ENCODE assay signal across 16 cellular contexts in genomic region chr11:61020706-61021235, GRCh38. TPM values are rescaled to one million over a fixed set of nuclear protein-coding genes. Genes with fewer than 3 reads are reported as not detected.
DNase-seq lines count a peak whose midpoint lies in the region; ATAC-seq and TF ChIP-seq lines count a peak whose summit lies in the region.
"Had no signal": no experiment of that assay in that cellular context is flagged by ENCODE, and none has a peak within 500 bp of the region (broad histone marks: within the 10 kb centered on the region; RNA-seq: fewer than 3 reads in every experiment).

No MANE protein-coding gene starts in this region.

- no peak for DNase-seq in activated CD4-positive, alpha-beta T cell treated with anti-CD3 and anti-CD28 coated beads, Interleukin-2, amount 10 ng/mL, durations not matched to agents 7 days and 5 days
- DNase-seq in activated CD4-positive, alpha-beta T cell treated with anti-CD3 and anti-CD28 coated beads, Interleukin-2, amount 50 U/mL, for 1 hour, result no peak
- DNase-seq in Calu3, result no peak
- DNase-seq in activated T-helper 1 cell treated with anti-CD3 and anti-CD28 coated beads, Interleukin-12 subunit alpha, Interleukin-12 subunit beta, Interleukin-2, Interleukin-4 antibody, amounts not matched to agents 30 ng/mL and 10 ng/mL and 1 ng/mL, durations not matched to agents 14 hours and 24 hours and 36 hours (ENCODE audit: low spot score), result no peak
- no peak for DNase-seq in naive thymus-derived CD4-positive, alpha-beta T cell
- no peak for DNase-seq in NCI-H146 treated with DMSO at 0.1 percent for 48 hours (lab: John Stamatoyannopoulos, UW; ENCODE audit: unreplicated experiment)
- DNase-seq in Kasumi-1 (lab: John Stamatoyannopoulos, UW), result no peak
- DNase-seq: cortex of kidney, EL, NCI-H2107, retina had no signal

- POLR2A ChIA-PET in activated CD4-positive, alpha-beta T cell treated with anti-CD3 and anti-CD28 coated beads, Interleukin-2, amount 10 ng/mL, durations not matched to agents 7 days and 5 days (lab: Charles Lee), result no interaction called here
- POLR2A ChIA-PET in naive thymus-derived CD4-positive, alpha-beta T cell (lab: Charles Lee), result interaction anchor here (0.9 to 11.1 kb wide), 11 partner anchors 9 to 102 kb away, joined by 3 to 210 read pairs (median 3); partner anchors contain the start of gene CD5

- H3K9me3 Mint-ChIP-seq in activated CD4-positive, alpha-beta T cell treated with anti-CD3 and anti-CD28 coated beads, Interleukin-2, amount 10 ng/mL, durations not matched to agents 7 days and 5 days, result no peaks in the 10 kb centered on the region
- no peaks in the 10 kb centered on the region for H3K9me3 Mint-ChIP-seq in Calu3 (ENCODE audit: low read depth, unreplicated experiment)
- no peaks in the 10 kb centered on the region for H3K9me3 Mint-ChIP-seq in activated T-helper 1 cell treated with anti-CD3 and anti-CD28 coated beads, Interleukin-12 subunit alpha, Interleukin-12 subunit beta, Interleukin-2, Interleukin-4 antibody, amounts not matched to agents 30 ng/mL and 10 ng/mL and 1 ng/mL, durations not matched to agents 14 hours and 24 hours and 36 hours
- peaks cover 0 to 6% (median 0%) of the 10 kb centered on the region in 11 donors for H3K9me3 Mint-ChIP-seq in naive thymus-derived CD4-positive, alpha-beta T cell
- H3K9me3 Mint-ChIP-seq: IgD-negative memory B cell had no signal

- intact Hi-C loops in Calu3 (cut with micrococcal nuclease; ENCODE audit: unreplicated experiment), result no loop called here
- intact Hi-C loops in activated T-helper 1 cell treated with anti-CD3 and anti-CD28 coated beads, Interleukin-12 subunit alpha, Interleukin-12 subunit beta, Interleukin-2, Interleukin-4 antibody, amounts not matched to agents 30 ng/mL and 10 ng/mL and 1 ng/mL, durations not matched to agents 14 hours and 24 hours and 36 hours (cut with micrococcal nuclease), result loop anchor here (1.0 kb wide), 1 partner anchor 50 kb away; no protein-coding TSS in a partner anchor
- intact Hi-C loops in naive thymus-derived CD4-positive, alpha-beta T cell (cut with micrococcal nuclease), result loop anchor here (1.0 to 10.0 kb wide), 6 partner anchors 16 to 1534 kb away; partner anchors contain the start of gene CD6 (in 1 of the 2)

- H3K9me3 ChIP-seq in naive thymus-derived CD4-positive, alpha-beta T cell (ENCODE audit: control insufficient read depth in 2 of 3, low read length in 3 of 3), result no peaks in the 10 kb centered on the region

- H3K4me3 Mint-ChIP-seq in activated CD4-positive, alpha-beta T cell treated with anti-CD3 and anti-CD28 coated beads, Interleukin-2, amount 10 ng/mL, durations not matched to agents 7 days and 5 days, result peak overlapping the region; percentile 40
- peak overlapping the region; percentile 39 for H3K4me3 Mint-ChIP-seq in Calu3 (ENCODE audit: low read depth, unreplicated experiment)
- H3K4me3 Mint-ChIP-seq in activated T-helper 1 cell treated with anti-CD3 and anti-CD28 coated beads, Interleukin-12 subunit alpha, Interleukin-12 subunit beta, Interleukin-2, Interleukin-4 antibody, amounts not matched to agents 30 ng/mL and 10 ng/mL and 1 ng/mL, durations not matched to agents 14 hours and 24 hours and 36 hours, result peak overlapping the region; percentile 66
- H3K4me3 Mint-ChIP-seq in naive thymus-derived CD4-positive, alpha-beta T cell, result peak overlapping the region; percentile 68 to 90 (median 81)

- peak overlapping the region; percentile 82 for H3K27ac ChIP-seq in naive thymus-derived CD4-positive, alpha-beta T cell (ENCODE audit: low read depth, low read length)

- no peak overlapping the region for H3K4me3 ChIP-seq in naive thymus-derived CD4-positive, alpha-beta T cell (ENCODE audit: low read length)
- H3K4me3 ChIP-seq: lung had no signal

- no TSS peak for BruUV-seq in Calu3 (replicated peaks; lab: Mats Ljungman, UMichigan)

- CTCF ChIA-PET in activated CD4-positive, alpha-beta T cell treated with anti-CD3 and anti-CD28 coated beads, Interleukin-2, amount 10 ng/mL, durations not matched to agents 7 days and 5 days (lab: Charles Lee), result interaction anchor here (1.0 to 2.4 kb wide), 4 partner anchors 10 to 28 kb away, joined by 3 to 9 read pairs (median 6); no protein-coding TSS in a partner anchor
- CTCF ChIA-PET in Calu3 (lab: Charles Lee), result no interaction called here
- CTCF ChIA-PET in naive thymus-derived CD4-positive, alpha-beta T cell (lab: Charles Lee), result interaction anchor here (0.6 to 1.6 kb wide), 5 partner anchors 10 to 66 kb away, joined by 3 to 10 read pairs (median 3); partner anchors contain the start of gene CD6

- H3K36me3 Mint-ChIP-seq in activated CD4-positive, alpha-beta T cell treated with anti-CD3 and anti-CD28 coated beads, Interleukin-2, amount 10 ng/mL, durations not matched to agents 7 days and 5 days (ENCODE audit: low read depth), result peaks cover 71% of the 10 kb centered on the region
- H3K36me3 Mint-ChIP-seq in Calu3 (ENCODE audit: insufficient read depth, unreplicated experiment), result no peaks in the 10 kb centered on the region
- peaks cover 61% of the 10 kb centered on the region for H3K36me3 Mint-ChIP-seq in activated T-helper 1 cell treated with anti-CD3 and anti-CD28 coated beads, Interleukin-12 subunit alpha, Interleukin-12 subunit beta, Interleukin-2, Interleukin-4 antibody, amounts not matched to agents 30 ng/mL and 10 ng/mL and 1 ng/mL, durations not matched to agents 14 hours and 24 hours and 36 hours (ENCODE audit: low read depth)
- H3K36me3 Mint-ChIP-seq in naive thymus-derived CD4-positive, alpha-beta T cell, result peaks cover 5 to 43% (median 25%) of the 10 kb centered on the region in 5 donors

- H3K27me3 Mint-ChIP-seq in activated CD4-positive, alpha-beta T cell treated with anti-CD3 and anti-CD28 coated beads, Interleukin-2, amount 10 ng/mL, durations not matched to agents 7 days and 5 days, result no peaks in the 10 kb centered on the region
- H3K27me3 Mint-ChIP-seq in Calu3 (ENCODE audit: unreplicated experiment), result peaks cover 93% of the 10 kb centered on the region
- no peaks in the 10 kb centered on the region for H3K27me3 Mint-ChIP-seq in activated T-helper 1 cell treated with anti-CD3 and anti-CD28 coated beads, Interleukin-12 subunit alpha, Interleukin-12 subunit beta, Interleukin-2, Interleukin-4 antibody, amounts not matched to agents 30 ng/mL and 10 ng/mL and 1 ng/mL, durations not matched to agents 14 hours and 24 hours and 36 hours (ENCODE audit: insufficient read depth)
- H3K27me3 Mint-ChIP-seq in naive thymus-derived CD4-positive, alpha-beta T cell, result no peaks in the 10 kb centered on the region

- peaks cover 39 to 48% of the 10 kb centered on the region in 2 donors for H3K4me1 ChIP-seq in naive thymus-derived CD4-positive, alpha-beta T cell (ENCODE audit: control insufficient read depth in 2 of 2, insufficient read depth in 2 of 2, low read length in 2 of 2)

- H3K36me3 ChIP-seq in naive thymus-derived CD4-positive, alpha-beta T cell (ENCODE audit: control insufficient read depth in 2 of 3, insufficient read depth in 3 of 3, low read length in 3 of 3), result peaks cover 0 to 46% (median 12%) of the 10 kb centered on the region in 3 experiments

- peak overlapping the region; percentile 93 for H3K27ac Mint-ChIP-seq in activated CD4-positive, alpha-beta T cell treated with anti-CD3 and anti-CD28 coated beads, Interleukin-2, amount 10 ng/mL, durations not matched to agents 7 days and 5 days
- H3K27ac Mint-ChIP-seq in Calu3 (ENCODE audit: unreplicated experiment), result no peak overlapping the region
- H3K27ac Mint-ChIP-seq in activated T-helper 1 cell treated with anti-CD3 and anti-CD28 coated beads, Interleukin-12 subunit alpha, Interleukin-12 subunit beta, Interleukin-2, Interleukin-4 antibody, amounts not matched to agents 30 ng/mL and 10 ng/mL and 1 ng/mL, durations not matched to agents 14 hours and 24 hours and 36 hours, result peak overlapping the region; percentile 89
- peak overlapping the region; percentile 88 to 100 (median 98) for H3K27ac Mint-ChIP-seq in naive thymus-derived CD4-positive, alpha-beta T cell

- peaks cover 73% of the 10 kb centered on the region for H3K4me1 Mint-ChIP-seq in activated CD4-positive, alpha-beta T cell treated with anti-CD3 and anti-CD28 coated beads, Interleukin-2, amount 10 ng/mL, durations not matched to agents 7 days and 5 days
- no peaks in the 10 kb centered on the region for H3K4me1 Mint-ChIP-seq in Calu3 (ENCODE audit: low read depth, unreplicated experiment)
- peaks cover 62% of the 10 kb centered on the region for H3K4me1 Mint-ChIP-seq in activated T-helper 1 cell treated with anti-CD3 and anti-CD28 coated beads, Interleukin-12 subunit alpha, Interleukin-12 subunit beta, Interleukin-2, Interleukin-4 antibody, amounts not matched to agents 30 ng/mL and 10 ng/mL and 1 ng/mL, durations not matched to agents 14 hours and 24 hours and 36 hours (ENCODE audit: low read depth)
- H3K4me1 Mint-ChIP-seq in naive thymus-derived CD4-positive, alpha-beta T cell, result peaks cover 33 to 74% (median 68%) of the 10 kb centered on the region in 7 donors

- TF ChIP-seq CTCF in Calu3 (IDR thresholded peaks at IDR 0.05; ENCODE audit: unreplicated experiment), result no peak

- ATAC-seq in naive thymus-derived CD4-positive, alpha-beta T cell, result no peak
- no peak for ATAC-seq in GM18498 (IDR thresholded peaks at IDR 0.05; ENCODE audit: unreplicated experiment)
- ATAC-seq: SK-N-SH treated with all-trans-retinoic acid at 6 μM for 48 hours had no signal

- H3K27me3 ChIP-seq in naive thymus-derived CD4-positive, alpha-beta T cell (ENCODE audit: control insufficient read depth in 2 of 2, insufficient read depth in 2 of 2, low read length in 2 of 2), result no peaks in the 10 kb centered on the region

RNA-seq across cellular contexts. Expression of gene CD6, which starts 49.3 kb away (rescaled TPM):
- total RNA-seq in activated CD4-positive, alpha-beta T cell treated with anti-CD3 and anti-CD28 coated beads, Interleukin-2, amount 10 ng/mL, durations not matched to agents 7 days and 5 days, result 100 to 1,000 TPM; 368 to 402 TPM
- 0.26 and 0.34 TPM in 2 replicates for total RNA-seq in Calu3 (2022)
- total RNA-seq in activated T-helper 1 cell treated with anti-CD3 and anti-CD28 coated beads, Interleukin-12 subunit alpha, Interleukin-12 subunit beta, Interleukin-2, Interleukin-4 antibody, amounts not matched to agents 30 ng/mL and 10 ng/mL and 1 ng/mL, durations not matched to agents 14 hours and 24 hours and 36 hours, result 411 and 416 TPM in 2 replicates
- 100 to 1,000 TPM; 361 to 653 (median 430) TPM for total RNA-seq in naive thymus-derived CD4-positive, alpha-beta T cell
- 100 to 1,000 TPM; 195 to 303 TPM for polyA plus RNA-seq in naive thymus-derived CD4-positive, alpha-beta T cell
- total RNA-seq: A673 had no signal

Comparison
In these comparisons a context has a peak if more than half of its experiments do, and no peak if none do; other contexts are left out.
1. RNA of gene CD6, which starts 49.3 kb away (total RNA-seq): 361 to 653 TPM in naive thymus-derived CD4-positive, alpha-beta T cell, 411 to 416 TPM in activated T-helper 1 cell treated with anti-CD3 and anti-CD28 coated beads, Interleukin-12 subunit alpha, Interleukin-12 subunit beta, Interleukin-2, Interleukin-4 antibody, amounts not matched to agents 30 ng/mL and 10 ng/mL and 1 ng/mL, durations not matched to agents 14 hours and 24 hours and 36 hours and 368 to 402 TPM in activated CD4-positive, alpha-beta T cell treated with anti-CD3 and anti-CD28 coated beads, Interleukin-2, amount 10 ng/mL, durations not matched to agents 7 days and 5 days; 0.26 to 0.34 TPM in Calu3; every median in the first group is over 100 times any median in the second.
2. Peak in every context shown above with its lines, with median percentiles within 50 percentile points of each other: H3K4me3 Mint-ChIP-seq.